In genomic region chr13:23743269-23743668, GRCh38 we compare ENCODE assay signal across 10 cellular contexts.
DNase-seq lines count a peak whose midpoint lies in the region; ATAC-seq and TF ChIP-seq lines count a peak whose summit lies in the region.
"Had no signal": no experiment of that assay in that cellular context is flagged by ENCODE, and none has a peak within 500 bp of the region (broad histone marks: within the 10 kb centered on the region; RNA-seq: fewer than 3 reads in every experiment).

No MANE protein-coding gene starts in this region.

- peak overlapping the region; percentile 15 for H3K4me3 Mint-ChIP-seq in activated T-helper 1 cell treated with anti-CD3 and anti-CD28 coated beads, Interleukin-12 subunit alpha, Interleukin-12 subunit beta, Interleukin-2, Interleukin-4 antibody, amounts not matched to agents 30 ng/mL and 10 ng/mL and 1 ng/mL, durations not matched to agents 14 hours and 24 hours and 36 hours
- no peak overlapping the region for H3K4me3 Mint-ChIP-seq in nephron
- no peak overlapping the region for H3K4me3 Mint-ChIP-seq in stimulated activated memory B cell treated with anti-CD40 and anti-IgM and Interleukin-4, amounts not matched to agents 10 μg/mL and 1 μg/mL and 100 μg/mL, for 72 hours

- intact Hi-C loops in activated T-helper 1 cell treated with anti-CD3 and anti-CD28 coated beads, Interleukin-12 subunit alpha, Interleukin-12 subunit beta, Interleukin-2, Interleukin-4 antibody, amounts not matched to agents 30 ng/mL and 10 ng/mL and 1 ng/mL, durations not matched to agents 14 hours and 24 hours and 36 hours (cut with micrococcal nuclease): loop anchor here (1.0 to 10.0 kb wide), 6 partner anchors 9 to 532 kb away; no protein-coding TSS in a partner anchor

- peaks cover 1% of the 10 kb centered on the region for H3K36me3 Mint-ChIP-seq in activated T-helper 1 cell treated with anti-CD3 and anti-CD28 coated beads, Interleukin-12 subunit alpha, Interleukin-12 subunit beta, Interleukin-2, Interleukin-4 antibody, amounts not matched to agents 30 ng/mL and 10 ng/mL and 1 ng/mL, durations not matched to agents 14 hours and 24 hours and 36 hours (ENCODE audit: low read depth)
- no peaks in the 10 kb centered on the region for H3K36me3 Mint-ChIP-seq in nephron (ENCODE audit: low read depth)
- peaks cover 11% of the 10 kb centered on the region for H3K36me3 Mint-ChIP-seq in stimulated activated memory B cell treated with anti-CD40 and anti-IgM and Interleukin-4, amounts not matched to agents 10 μg/mL and 1 μg/mL and 100 μg/mL, for 72 hours

- H3K4me1 Mint-ChIP-seq in activated T-helper 1 cell treated with anti-CD3 and anti-CD28 coated beads, Interleukin-12 subunit alpha, Interleukin-12 subunit beta, Interleukin-2, Interleukin-4 antibody, amounts not matched to agents 30 ng/mL and 10 ng/mL and 1 ng/mL, durations not matched to agents 14 hours and 24 hours and 36 hours (ENCODE audit: low read depth): peaks cover 27% of the 10 kb centered on the region
- H3K4me1 Mint-ChIP-seq in nephron: peaks cover 31% of the 10 kb centered on the region
- H3K4me1 Mint-ChIP-seq in stimulated activated memory B cell treated with anti-CD40 and anti-IgM and Interleukin-4, amounts not matched to agents 10 μg/mL and 1 μg/mL and 100 μg/mL, for 72 hours: peaks cover 3% of the 10 kb centered on the region

- no peak for DNase-seq in activated CD4-positive, CD25-positive, alpha-beta regulatory T cell treated with anti-CD3 and anti-CD28 coated beads, Interleukin-2, amount 50 U/mL, for 72 hours
- DNase-seq in GM13977 (ENCODE audit: low spot score) (peak; percentile 22), NCI-H1417 (lab: John Stamatoyannopoulos, UW) (no peak)
- peak; percentile 25 for DNase-seq in activated T-helper 1 cell treated with anti-CD3 and anti-CD28 coated beads, Interleukin-12 subunit alpha, Interleukin-12 subunit beta, Interleukin-2, Interleukin-4 antibody, amounts not matched to agents 30 ng/mL and 10 ng/mL and 1 ng/mL, durations not matched to agents 14 hours and 24 hours and 36 hours (ENCODE audit: low spot score)
- DNase-seq: activated effector memory CD4-positive, alpha-beta T cell treated with Interleukin-2 at 50 U/mL for 16 hours; NCI-H345 had no signal

- TF ChIP-seq CTCF in GM13977 (IDR thresholded peaks at IDR 0.05; ENCODE audit: extremely low read depth, insufficient read depth, missing control alignments) (no peak), nephron (IDR thresholded peaks at IDR 0.05; ENCODE audit: unreplicated experiment in 3 of 3) (no peak)

- H3K27me3 Mint-ChIP-seq in activated T-helper 1 cell treated with anti-CD3 and anti-CD28 coated beads, Interleukin-12 subunit alpha, Interleukin-12 subunit beta, Interleukin-2, Interleukin-4 antibody, amounts not matched to agents 30 ng/mL and 10 ng/mL and 1 ng/mL, durations not matched to agents 14 hours and 24 hours and 36 hours (ENCODE audit: insufficient read depth): peaks cover 10% of the 10 kb centered on the region
- no peaks in the 10 kb centered on the region for H3K27me3 Mint-ChIP-seq in nephron (ENCODE audit: low read depth)
- no peaks in the 10 kb centered on the region for H3K27me3 Mint-ChIP-seq in stimulated activated memory B cell treated with anti-CD40 and anti-IgM and Interleukin-4, amounts not matched to agents 10 μg/mL and 1 μg/mL and 100 μg/mL, for 72 hours

- ATAC-seq in activated CD4-positive, CD25-positive, alpha-beta regulatory T cell treated with anti-CD3 and anti-CD28 coated beads, Interleukin-2, amount 50 U/mL, for 24 hours: peak; percentile 70 to 81
- no peak for ATAC-seq in stimulated activated memory B cell treated with anti-CD40 and anti-IgM and Interleukin-4, amounts not matched to agents 10 μg/mL and 1 μg/mL and 100 μg/mL, for 72 hours
- no peak for ATAC-seq in GM21526 (IDR thresholded peaks at IDR 0.05; ENCODE audit: low FRiP score, unreplicated experiment)

- peak overlapping the region; percentile 18 for H3K27ac Mint-ChIP-seq in activated T-helper 1 cell treated with anti-CD3 and anti-CD28 coated beads, Interleukin-12 subunit alpha, Interleukin-12 subunit beta, Interleukin-2, Interleukin-4 antibody, amounts not matched to agents 30 ng/mL and 10 ng/mL and 1 ng/mL, durations not matched to agents 14 hours and 24 hours and 36 hours
- peak overlapping the region; percentile 87 to 93 (median 88) for H3K27ac Mint-ChIP-seq in nephron
- no peak overlapping the region for H3K27ac Mint-ChIP-seq in stimulated activated memory B cell treated with anti-CD40 and anti-IgM and Interleukin-4, amounts not matched to agents 10 μg/mL and 1 μg/mL and 100 μg/mL, for 72 hours

- H3K9me3 Mint-ChIP-seq in activated T-helper 1 cell treated with anti-CD3 and anti-CD28 coated beads, Interleukin-12 subunit alpha, Interleukin-12 subunit beta, Interleukin-2, Interleukin-4 antibody, amounts not matched to agents 30 ng/mL and 10 ng/mL and 1 ng/mL, durations not matched to agents 14 hours and 24 hours and 36 hours: no peaks in the 10 kb centered on the region
- no peaks in the 10 kb centered on the region for H3K9me3 Mint-ChIP-seq in nephron
- peaks cover 2% of the 10 kb centered on the region for H3K9me3 Mint-ChIP-seq in stimulated activated memory B cell treated with anti-CD40 and anti-IgM and Interleukin-4, amounts not matched to agents 10 μg/mL and 1 μg/mL and 100 μg/mL, for 72 hours

- in situ Hi-C loops in GM13977 (cut with MboI; ENCODE audit: low pct_unique_long_range_greater_than_20kb, low sequenced_read_pairs, unreplicated experiment): no loop called here

Comparison
In these comparisons a context has a peak if more than half of its experiments do, and no peak if none do; other contexts are left out.
1. ATAC-seq: peak in activated CD4-positive, CD25-positive, alpha-beta regulatory T cell treated with anti-CD3 and anti-CD28 coated beads, Interleukin-2, amount 50 U/mL, for 24 hours (2 of 2); none in stimulated activated memory B cell treated with anti-CD40 and anti-IgM and Interleukin-4, amounts not matched to agents 10 μg/mL and 1 μg/mL and 100 μg/mL, for 72 hours (single experiment) and GM21526 (single experiment).
2. DNase-seq: peak in GM13977 (single experiment) and activated T-helper 1 cell treated with anti-CD3 and anti-CD28 coated beads, Interleukin-12 subunit alpha, Interleukin-12 subunit beta, Interleukin-2, Interleukin-4 antibody, amounts not matched to agents 30 ng/mL and 10 ng/mL and 1 ng/mL, durations not matched to agents 14 hours and 24 hours and 36 hours (single experiment); none in activated CD4-positive, CD25-positive, alpha-beta regulatory T cell treated with anti-CD3 and anti-CD28 coated beads, Interleukin-2, amount 50 U/mL, for 72 hours (single experiment) and NCI-H1417 (0 of 3).